Comparison of ENCODE assay signal across 9 cellular contexts in the genomic region with DNA sequence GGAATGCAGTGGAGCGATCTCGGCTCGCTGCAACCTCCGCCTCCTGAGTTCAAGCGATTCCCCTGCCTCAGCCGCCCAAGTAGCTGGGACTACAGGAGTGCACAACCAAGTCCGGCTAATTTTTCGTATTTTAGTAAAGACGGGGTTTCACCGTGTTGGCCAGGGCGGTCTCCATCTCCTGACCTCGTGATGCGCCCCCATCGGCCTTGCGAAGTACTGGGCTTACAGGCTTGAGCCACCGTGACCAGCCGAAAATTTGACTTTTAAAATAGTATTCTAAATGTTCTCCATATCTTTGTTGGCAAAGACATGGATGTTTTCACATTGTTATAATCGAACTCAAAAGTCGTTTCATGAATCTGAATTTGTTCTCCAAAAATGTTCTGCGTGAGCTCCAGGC.
"Had no signal": no experiment of that assay in that cellular context is flagged by ENCODE, and none has a peak within 500 bp of the region (broad histone marks: within the 10 kb centered on the region; RNA-seq: fewer than 3 reads in every experiment).

No MANE protein-coding gene starts in this region.

- H2AFZ ChIP-seq: GM23248 had no signal

- H3K9me3 Mint-ChIP-seq: HFFc6, IgD-negative memory B cell had no signal

- H3K9ac ChIP-seq: GM23248 had no signal

- H3K4me3 Mint-ChIP-seq: HFFc6, IgD-negative memory B cell had no signal

- H3K4me1 Mint-ChIP-seq: IgD-negative memory B cell had no signal

- H3K4me1 ChIP-seq: HAP-1 had no signal

- H3K4me3 ChIP-seq: GM23248, HAP-1 had no signal

- H3K36me3 ChIP-seq: HAP-1 had no signal

- DNase-seq: GM23248, H7, HFFc6, KG1 had no signal

- H3K27ac Mint-ChIP-seq: HFFc6, IgD-negative memory B cell had no signal

- H3K27ac ChIP-seq: GM23248, HL-60 had no signal

- ATAC-seq: HCT116, HepG2 had no signal

- FAIRE-seq: HepG2 had no signal

- H3K9me3 ChIP-seq: HAP-1 had no signal

- H3K36me3 Mint-ChIP-seq: IgD-negative memory B cell had no signal
